In genomic region chr5:32274548-32275420, GRCh38 we compare ENCODE assay signal across 12 cellular contexts. TPM values are rescaled to one million over a fixed set of nuclear protein-coding genes. Genes with fewer than 3 reads are reported as not detected.
DNase-seq lines count a peak whose midpoint lies in the region; ATAC-seq, FAIRE-seq and TF ChIP-seq lines count a peak whose summit lies in the region.
"Had no signal": no experiment of that assay in that cellular context is flagged by ENCODE, and none has a peak within 500 bp of the region (broad histone marks: within the 10 kb centered on the region; RNA-seq: fewer than 3 reads in every experiment).

No MANE protein-coding gene starts in this region.

- H3K9ac ChIP-seq in kidney (ENCODE audit: low read length in 2 of 2): no peak overlapping the region

- CTCF ChIA-PET in HEK293T (lab: Yijun Ruan, JAX): interaction anchor here (0.5 to 1.0 kb wide), 3 partner anchors 16 to 208 kb away, joined by 3 to 5 read pairs (median 3); no protein-coding TSS in a partner anchor

- H3K4me3 ChIP-seq in kidney (ENCODE audit: low read length in 2 of 2): peak overlapping the region in 1 of 2 donors; percentile 13

- no peak for ATAC-seq in stimulated activated naive B cell treated with anti-CD40 and anti-IgM and Interleukin-4, amounts not matched to agents 10 μg/mL and 1 μg/mL and 100 μg/mL, for 72 hours (replicated peaks)
- ATAC-seq: left colon; stimulated activated naive CD8-positive, alpha-beta T cell treated with anti-CD3 and anti-CD28 coated beads, Interleukin-15, Interleukin-2, amounts not matched to agents 100 U/mL and 50 U/mL, for 24 hours had no signal

- H3K27ac ChIP-seq in kidney (ENCODE audit: low read depth in 2 of 2, low read length in 2 of 2): peak overlapping the region; percentile 25 to 78

- no peaks in the 10 kb centered on the region for H3K9me3 Mint-ChIP-seq in brain
- no peaks in the 10 kb centered on the region for H3K9me3 Mint-ChIP-seq in stimulated activated naive B cell treated with anti-CD40 and anti-IgM and Interleukin-4, amounts not matched to agents 10 μg/mL and 1 μg/mL and 100 μg/mL, for 72 hours
- H3K9me3 Mint-ChIP-seq: activated naive CD4-positive, alpha-beta T cell treated with anti-CD3 and anti-CD28 coated beads for 36 hours had no signal

- no peak for TF ChIP-seq CTCF in brain (conservative IDR thresholded peaks at IDR 0.05)
- no peak for TF ChIP-seq CTCF in kidney (IDR thresholded peaks at IDR 0.05; ENCODE audit: borderline replicate concordance, extremely low read depth, insufficient read depth)

- peaks cover 19 to 29% of the 10 kb centered on the region in 2 donors for H3K4me1 ChIP-seq in kidney (ENCODE audit: control insufficient read depth in 1 of 2, insufficient read depth in 1 of 2, low read depth in 1 of 2, low read length in 2 of 2)

- no peak for FAIRE-seq in kidney (lab: Jason Lieb, UNC)

- peaks cover 17 to 36% of the 10 kb centered on the region in 2 donors for H3K36me3 ChIP-seq in kidney (ENCODE audit: control insufficient read depth in 1 of 2, insufficient read depth in 2 of 2, low read length in 2 of 2)

- H3K4me1 Mint-ChIP-seq in brain: peaks cover 40% of the 10 kb centered on the region
- peaks cover 28 to 42% of the 10 kb centered on the region in 2 donors for H3K4me1 Mint-ChIP-seq in stimulated activated naive B cell treated with anti-CD40 and anti-IgM and Interleukin-4, amounts not matched to agents 10 μg/mL and 1 μg/mL and 100 μg/mL, for 72 hours

- peaks cover 61% of the 10 kb centered on the region for H3K36me3 Mint-ChIP-seq in brain
- peaks cover 32 to 44% of the 10 kb centered on the region in 2 donors for H3K36me3 Mint-ChIP-seq in stimulated activated naive B cell treated with anti-CD40 and anti-IgM and Interleukin-4, amounts not matched to agents 10 μg/mL and 1 μg/mL and 100 μg/mL, for 72 hours

- DNase-seq in KG1 (lab: John Stamatoyannopoulos, UW): peak; percentile 39
- no peak for DNase-seq in kidney
- DNase-seq in stimulated activated naive B cell treated with anti-CD40 and anti-IgM and Interleukin-4, amounts not matched to agents 10 μg/mL and 1 μg/mL and 100 μg/mL, for 72 hours: no peak
- DNase-seq in OCI-M1 (lab: John Stamatoyannopoulos, UW): no peak
- no peak for DNase-seq in HEK293T (ENCODE audit: extremely low spot score)
- DNase-seq in GM19240 (ENCODE audit: insufficient read length, low spot score): no peak
- DNase-seq: activated naive CD4-positive, alpha-beta T cell treated with anti-CD3 and anti-CD28 coated beads for 36 hours; GOT3; left colon; stimulated activated CD4-positive, alpha-beta T cell treated with anti-CD3 and anti-CD28 coated beads, Interleukin-15, amount 100 ng/mL, for 24 hours; stimulated activated naive CD8-positive, alpha-beta T cell treated with anti-CD3 and anti-CD28 coated beads, Interleukin-15, Interleukin-2, amounts not matched to agents 100 U/mL and 50 U/mL, for 24 hours had no signal

- H3K27ac Mint-ChIP-seq in brain: peak overlapping the region; percentile 24 to 90 (median 43)
- H3K27ac Mint-ChIP-seq in stimulated activated naive B cell treated with anti-CD40 and anti-IgM and Interleukin-4, amounts not matched to agents 10 μg/mL and 1 μg/mL and 100 μg/mL, for 72 hours: peak overlapping the region; percentile 51

- no peaks in the 10 kb centered on the region for H3K9me3 ChIP-seq in kidney (ENCODE audit: control insufficient read depth in 1 of 2, low read length in 2 of 2)

- H3K27me3 Mint-ChIP-seq in brain: no peaks in the 10 kb centered on the region
- no peaks in the 10 kb centered on the region for H3K27me3 Mint-ChIP-seq in stimulated activated naive B cell treated with anti-CD40 and anti-IgM and Interleukin-4, amounts not matched to agents 10 μg/mL and 1 μg/mL and 100 μg/mL, for 72 hours

- intact Hi-C loops in kidney (cut with DNase I): no loop called here

- H3K4me3 Mint-ChIP-seq in brain: no peak overlapping the region
- H3K4me3 Mint-ChIP-seq in stimulated activated naive B cell treated with anti-CD40 and anti-IgM and Interleukin-4, amounts not matched to agents 10 μg/mL and 1 μg/mL and 100 μg/mL, for 72 hours: no peak overlapping the region
- H3K4me3 Mint-ChIP-seq: activated naive CD4-positive, alpha-beta T cell treated with anti-CD3 and anti-CD28 coated beads for 36 hours had no signal

- POLR2A ChIA-PET in HEK293T (lab: Yijun Ruan, JAX): no interaction called here

TF ChIP-seq in HEK293T, 16 proteins besides CTCF, POLR2A, EP300 and RAD21:
- TF ChIP-seq HDGF (IDR thresholded peaks at IDR 0.05; ENCODE audit: borderline replicate concordance): no peak
- TF ChIP-seq FOXM1 (IDR thresholded peaks at IDR 0.05; ENCODE audit: borderline replicate concordance): no peak
- TF ChIP-seq PKNOX1 (IDR thresholded peaks at IDR 0.05): no peak
- no peak for TF ChIP-seq FOXK2 (IDR thresholded peaks at IDR 0.05)
- no peak for TF ChIP-seq LEF1 (IDR thresholded peaks at IDR 0.05; ENCODE audit: borderline replicate concordance)
- TF ChIP-seq CTBP1 (IDR thresholded peaks at IDR 0.05; ENCODE audit: borderline replicate concordance): no peak
- no peak for TF ChIP-seq SP1 (IDR thresholded peaks at IDR 0.05)
- no peak for TF ChIP-seq FOXA1 (IDR thresholded peaks at IDR 0.05)

RNA-seq across cellular contexts. Expression of gene MTMR12, which starts 38.0 kb away (rescaled TPM):
- polyA plus RNA-seq in brain (ENCODE audit: insufficient read depth, low read depth, low replicate concordance) (7.0 TPM), kidney (ENCODE audit: insufficient read depth, low read depth, low replicate concordance) (9.3 TPM)
- total RNA-seq in kidney: 52.8 TPM
